ENCODE assay signal across 9 cellular contexts in the genomic region with DNA sequence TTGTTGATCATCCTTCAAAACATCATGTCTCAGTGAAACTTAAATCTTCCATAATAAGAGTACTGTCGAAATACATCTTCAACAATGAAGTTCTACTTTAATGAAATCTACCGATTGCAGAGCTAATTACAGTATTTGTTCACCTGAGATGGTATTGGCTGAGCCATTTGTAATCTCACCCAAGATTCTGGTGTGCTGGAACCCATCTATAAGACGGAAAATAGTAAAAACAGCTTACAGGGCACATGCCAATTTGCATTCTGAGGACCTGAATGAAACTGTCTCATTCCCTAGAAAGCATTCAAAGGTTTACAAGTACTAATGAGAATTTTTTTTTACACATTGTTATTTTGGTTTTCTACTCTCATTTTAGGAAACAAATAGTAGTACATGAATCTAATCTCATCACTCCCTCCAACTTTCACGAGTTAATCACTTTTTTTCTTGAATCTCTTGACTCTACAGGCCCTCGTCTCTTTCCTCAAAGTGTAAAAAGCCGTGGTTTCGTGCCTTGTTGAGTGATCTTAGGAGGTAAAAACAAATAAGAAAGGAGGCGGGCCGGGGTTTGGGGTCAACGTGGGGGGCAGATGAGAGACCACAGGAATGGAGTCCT. TPM values are rescaled to one million over a fixed set of nuclear protein-coding genes. Genes with fewer than 3 reads are reported as not detected.
DNase-seq lines count a peak whose midpoint lies in the region; ATAC-seq, FAIRE-seq and TF ChIP-seq lines count a peak whose summit lies in the region.
"Had no signal": no experiment of that assay in that cellular context is flagged by ENCODE, and none has a peak within 500 bp of the region (broad histone marks: within the 10 kb centered on the region; RNA-seq: fewer than 3 reads in every experiment).

No MANE protein-coding gene starts in this region.

- dilution Hi-C loops in keratinocyte (cut with MboI; ENCODE audit: extremely low pct_ligation_motif_present, low sequenced_read_pairs) = no loop called here

- H3K79me2 ChIP-seq in keratinocyte (ENCODE audit: control insufficient read depth, insufficient read depth, low read length) = peaks cover 54% of the 10 kb centered on the region

- no peaks in the 10 kb centered on the region for H3K9me1 ChIP-seq in keratinocyte (ENCODE audit: control insufficient read depth, extremely low read depth, insufficient read depth, low read length)

- DNase-seq in DMS53 (lab: John Stamatoyannopoulos, UW) (peak; percentile 36), DMS53 treated with DMSO at 0.1 percent for 48 hours (lab: John Stamatoyannopoulos, UW; ENCODE audit: unreplicated experiment) (no peak), keratinocyte (ENCODE audit: low read depth, low spot score) (no peak), thoracic aorta (ENCODE audit: low spot score) (no peak), NCI-H187 treated with DMSO at 0.1 percent for 48 hours (lab: John Stamatoyannopoulos, UW) (no peak)
- DNase-seq in activated naive CD8-positive, alpha-beta T cell treated with anti-CD3 and anti-CD28 coated beads for 36 hours = no peak

- H3K4me1 Mint-ChIP-seq in activated naive CD8-positive, alpha-beta T cell treated with anti-CD3 and anti-CD28 coated beads for 36 hours = peaks cover 53% of the 10 kb centered on the region

- peak overlapping the region; percentile 88 for H3K27ac Mint-ChIP-seq in activated naive CD8-positive, alpha-beta T cell treated with anti-CD3 and anti-CD28 coated beads for 36 hours

- H3K27me3 Mint-ChIP-seq in activated naive CD8-positive, alpha-beta T cell treated with anti-CD3 and anti-CD28 coated beads for 36 hours = no peaks in the 10 kb centered on the region

- peak; percentile 39 for FAIRE-seq in keratinocyte (lab: Jason Lieb, UNC)
- FAIRE-seq: A204.1 had no signal

- H4K20me1 ChIP-seq in keratinocyte (ENCODE audit: control insufficient read depth, extremely low read depth, insufficient read depth, low read length) = no peaks in the 10 kb centered on the region

- WGBS in HUES64 = 2% methylated on average over 10 of the region's 10 CpGs

- H3K4me1 ChIP-seq in HUES64 (ENCODE audit: insufficient read depth, low read length) (peaks cover 25% of the 10 kb centered on the region), keratinocyte (ENCODE audit: control insufficient read depth, extremely low read depth, insufficient read depth, low read length) (peaks cover 25% of the 10 kb centered on the region), thoracic aorta (ENCODE audit: control insufficient read depth in 1 of 2, low read depth in 2 of 2) (peaks cover 24 to 26% of the 10 kb centered on the region in 2 donors)

- H3K27ac ChIP-seq in HUES64 (ENCODE audit: low read depth, low read length) (no peak overlapping the region; the same call in 1 of the 2 replicates), keratinocyte (ENCODE audit: control insufficient read depth, insufficient read depth, low read length) (peak overlapping the region; percentile 60), thoracic aorta (no peak overlapping the region)

- H3K36me3 Mint-ChIP-seq in activated naive CD8-positive, alpha-beta T cell treated with anti-CD3 and anti-CD28 coated beads for 36 hours = peaks cover 42% of the 10 kb centered on the region

- peak overlapping the region; percentile 86 for H3K4me2 ChIP-seq in keratinocyte (ENCODE audit: control insufficient read depth, extremely low read depth, insufficient read depth, low read depth, low read length)

- H3K4me3 ChIP-seq in HUES64 (ENCODE audit: low read length) = peak overlapping the region; percentile 100
- peak overlapping the region; percentile 63 to 86 (median 68) for H3K4me3 ChIP-seq in keratinocyte (ENCODE audit: control insufficient read depth in 2 of 3, extremely low read depth in 1 of 3, insufficient read depth in 2 of 3, low read depth in 1 of 3, low read length in 3 of 3)
- peak overlapping the region; percentile 78 for H3K4me3 ChIP-seq in thoracic aorta

- H3K9me3 ChIP-seq in HUES64 (ENCODE audit: insufficient read depth, low read depth, low read length) (peaks cover 4% of the 10 kb centered on the region; the same call in 1 of the 2 replicates), keratinocyte (ENCODE audit: control insufficient read depth, low read depth, low read length) (no peaks in the 10 kb centered on the region), thoracic aorta (no peaks in the 10 kb centered on the region)

- H2AFZ ChIP-seq in keratinocyte (ENCODE audit: control insufficient read depth, low read length) = no peak overlapping the region

- peak overlapping the region; percentile 92 for H3K4me3 Mint-ChIP-seq in activated naive CD8-positive, alpha-beta T cell treated with anti-CD3 and anti-CD28 coated beads for 36 hours

- ATAC-seq in thoracic aorta (ENCODE audit: insufficient number of reproducible peaks, low FRiP score, low read depth) = no peak
- ATAC-seq in GM21515 (IDR thresholded peaks at IDR 0.05; ENCODE audit: unreplicated experiment) = no peak

- no peak for TF ChIP-seq CTCF in keratinocyte (optimal IDR thresholded peaks at IDR 0.05 in 1 of 3, IDR thresholded peaks at IDR 0.05 in 1 of 3, conservative IDR thresholded peaks at IDR 0.05 in 1 of 3; ENCODE audit: extremely low read depth in 1 of 3, insufficient read depth in 2 of 3, low read length in 3 of 3)
- TF ChIP-seq CTCF in thoracic aorta (IDR thresholded peaks at IDR 0.05) = no peak

- H3K9ac ChIP-seq in HUES64 (ENCODE audit: low read depth, low read length) (peak overlapping the region; percentile 72), keratinocyte (ENCODE audit: control insufficient read depth, extremely low read depth, insufficient read depth, low read length) (peak overlapping the region; percentile 92)

- H3K27me3 ChIP-seq in HUES64 (ENCODE audit: insufficient read depth, low read length) (no peaks in the 10 kb centered on the region), keratinocyte (ENCODE audit: control insufficient read depth, extremely low read depth, insufficient read depth, low read length) (no peaks in the 10 kb centered on the region), thoracic aorta (replicated peaks; ENCODE audit: insufficient read depth) (no peaks in the 10 kb centered on the region)

- peaks cover 33% of the 10 kb centered on the region for H3K36me3 ChIP-seq in HUES64 (ENCODE audit: insufficient read depth, low read length)
- peaks cover under 1 to 14% of the 10 kb centered on the region in 2 experiments for H3K36me3 ChIP-seq in keratinocyte (ENCODE audit: control insufficient read depth in 2 of 2, extremely low read depth in 1 of 2, insufficient read depth in 2 of 2, low read length in 2 of 2)
- H3K36me3 ChIP-seq in thoracic aorta = no peaks in the 10 kb centered on the region

- peaks cover 17% of the 10 kb centered on the region for H3K9me3 Mint-ChIP-seq in activated naive CD8-positive, alpha-beta T cell treated with anti-CD3 and anti-CD28 coated beads for 36 hours

RNA-seq across cellular contexts. Expression of gene CHML, which starts 1.0 kb away (rescaled TPM):
- polyA plus RNA-seq in HUES64 (2013, experiment 1 of 2) = 23.5 TPM
- polyA plus RNA-seq in HUES64 (2013, experiment 2 of 2) = 24.5 TPM
- total RNA-seq in activated naive CD8-positive, alpha-beta T cell treated with anti-CD3 and anti-CD28 coated beads for 36 hours = 10 to 100 TPM; 24.3 to 27.6 TPM
- polyA plus RNA-seq in keratinocyte = 5.2 to 8.3 TPM (median 7.3 TPM) in 3 replicates
- 3.7 TPM for polyA plus RNA-seq in keratinocyte (2011; ENCODE audit: low read depth)
- 2.0 and 6.1 TPM in 2 replicates for polyA plus RNA-seq in keratinocyte (2011; cell fraction: cytosol; rRNA removed)
- 8.0 and 10.0 TPM in 2 replicates for polyA plus RNA-seq in keratinocyte (2011; cell fraction: nucleus; rRNA removed)
- polyA plus RNA-seq in keratinocyte (2012; ENCODE audit: low replicate concordance) = 3.6 and 6.4 TPM in 2 replicates
- polyA minus RNA-seq in keratinocyte = 13.1 to 28.4 TPM (median 22.4 TPM) in 3 replicates
- polyA minus RNA-seq in keratinocyte (2011; cell fraction: cytosol; rRNA and poly(A)+ RNA removed) = 9.0 TPM
- polyA minus RNA-seq in keratinocyte (2011; cell fraction: nucleus; rRNA and poly(A)+ RNA removed) = 10.2 and 19.5 TPM in 2 replicates
- total RNA-seq in thoracic aorta = 10 to 100 TPM in 1 of 2 donors, 1 to 10 TPM in 1; 8.0 to 12.4 TPM

RNA-seq across cellular contexts. Expression of gene OPN3, which starts 1.0 kb away (rescaled TPM):
- 27.0 TPM for polyA plus RNA-seq in HUES64 (2013, experiment 1 of 2)
- 30.4 TPM for polyA plus RNA-seq in HUES64 (2013, experiment 2 of 2)
- total RNA-seq in activated naive CD8-positive, alpha-beta T cell treated with anti-CD3 and anti-CD28 coated beads for 36 hours = 1 to 10 TPM; 8.6 to 9.3 TPM
- polyA plus RNA-seq in keratinocyte = 33.4 to 65.0 TPM (median 48.4 TPM) in 3 replicates
- 15.3 TPM for polyA plus RNA-seq in keratinocyte (2011; ENCODE audit: low read depth)
- 31.8 and 54.4 TPM in 2 replicates for polyA plus RNA-seq in keratinocyte (2011; cell fraction: cytosol; rRNA removed)
- polyA plus RNA-seq in keratinocyte (2011; cell fraction: nucleus; rRNA removed) = 23.5 and 27.7 TPM in 2 replicates
- 22.1 and 36.1 TPM in 2 replicates for polyA plus RNA-seq in keratinocyte (2012; ENCODE audit: low replicate concordance)
- 26.1 to 46.6 TPM (median 33.7 TPM) in 3 replicates for polyA minus RNA-seq in keratinocyte
- 42.2 TPM for polyA minus RNA-seq in keratinocyte (2011; cell fraction: cytosol; rRNA and poly(A)+ RNA removed)
- polyA minus RNA-seq in keratinocyte (2011; cell fraction: nucleus; rRNA and poly(A)+ RNA removed) = 13.8 and 23.7 TPM in 2 replicates
- total RNA-seq in thoracic aorta = 10 to 100 TPM in 1 of 2 donors, 1 to 10 TPM in 1; 7.2 to 13.4 TPM

RNA-seq across cellular contexts. Expression of gene WDR64, which starts 12.9 kb away (rescaled TPM):
- not detected for polyA plus RNA-seq in HUES64 (2013, experiment 1 of 2)
- polyA plus RNA-seq in HUES64 (2013, experiment 2 of 2) = not detected
- total RNA-seq in activated naive CD8-positive, alpha-beta T cell treated with anti-CD3 and anti-CD28 coated beads for 36 hours = under 1 TPM in 1 of 2 experiments, not detected in 1; 0.32 TPM
- not detected in 3 replicates for polyA plus RNA-seq in keratinocyte
- polyA plus RNA-seq in keratinocyte (2011; ENCODE audit: low read depth) = not detected
- polyA plus RNA-seq in keratinocyte (2011; cell fraction: cytosol; rRNA removed) = not detected in 2 replicates
- not detected in 2 replicates for polyA plus RNA-seq in keratinocyte (2011; cell fraction: nucleus; rRNA removed)
- polyA plus RNA-seq in keratinocyte (2012; ENCODE audit: low replicate concordance) = not detected in 2 replicates
- not detected in 3 replicates for polyA minus RNA-seq in keratinocyte
- not detected for polyA minus RNA-seq in keratinocyte (2011; cell fraction: cytosol; rRNA and poly(A)+ RNA removed)
- polyA minus RNA-seq in keratinocyte (2011; cell fraction: nucleus; rRNA and poly(A)+ RNA removed) = not detected in 2 replicates
- not detected for total RNA-seq in thoracic aorta
